ENCODE assay signal across 17 cellular contexts in the genomic region with DNA sequence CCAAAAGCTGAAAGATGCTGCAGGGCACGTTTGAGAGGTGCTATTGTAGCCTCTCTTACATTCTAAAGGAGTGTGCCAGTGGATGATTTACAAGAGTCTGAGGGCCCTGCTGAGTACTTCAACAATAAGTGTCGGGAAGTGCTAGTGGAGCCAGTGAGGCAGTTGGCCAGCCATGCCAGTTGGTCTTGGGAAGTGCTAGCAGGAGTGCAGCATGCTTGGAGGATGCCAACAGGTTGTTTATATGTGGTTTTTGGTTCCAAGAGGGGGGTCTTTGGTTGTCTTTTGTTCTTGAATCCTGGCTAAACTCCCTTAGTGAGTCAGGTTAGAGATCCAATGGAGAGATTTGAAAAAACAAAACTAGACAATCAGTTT.
DNase-seq lines count a peak whose midpoint lies in the region; ATAC-seq and TF ChIP-seq lines count a peak whose summit lies in the region.
"Had no signal": no experiment of that assay in that cellular context is flagged by ENCODE, and none has a peak within 500 bp of the region (broad histone marks: within the 10 kb centered on the region; RNA-seq: fewer than 3 reads in every experiment).

No MANE protein-coding gene starts in this region.

- H3K27ac Mint-ChIP-seq in HFFc6: peak overlapping the region; percentile 75; the same call in 1 of the 2 replicates
- H3K27ac Mint-ChIP-seq: CD4-positive, CD25-positive, alpha-beta regulatory T cell; T-helper 17 cell had no signal

- H3K4me3 ChIP-seq in epithelial cell of proximal tubule (ENCODE audit: low read depth, low read length): no peak overlapping the region
- H3K4me3 ChIP-seq: right lobe of liver, transverse colon had no signal

- no peaks in the 10 kb centered on the region for H3K27me3 Mint-ChIP-seq in HFFc6 (ENCODE audit: insufficient read depth)
- H3K27me3 Mint-ChIP-seq: CD4-positive, CD25-positive, alpha-beta regulatory T cell; T-helper 17 cell had no signal

- peaks cover 17% of the 10 kb centered on the region for H3K4me1 Mint-ChIP-seq in HFFc6 (ENCODE audit: low read depth)
- H3K4me1 Mint-ChIP-seq: CD4-positive, CD25-positive, alpha-beta regulatory T cell; T-helper 17 cell had no signal

- TF ChIP-seq CTCF in HFFc6 (IDR thresholded peaks at IDR 0.05) (no peak), epithelial cell of proximal tubule (conservative IDR thresholded peaks at IDR 0.05; ENCODE audit: low read depth, low read length) (no peak)

- no peak overlapping the region for H3K4me3 Mint-ChIP-seq in HFFc6
- H3K4me3 Mint-ChIP-seq: activated T-cell treated with anti-CD3 and anti-CD28 coated beads, Interleukin-2, amount 50 U/mL, for 4 hours; CD4-positive, CD25-positive, alpha-beta regulatory T cell; T-helper 17 cell had no signal

- no peak for ATAC-seq in HG03378 (IDR thresholded peaks at IDR 0.05; ENCODE audit: unreplicated experiment)
- ATAC-seq: activated T-cell treated with anti-CD3 and anti-CD28 coated beads, Interleukin-2, amount 50 U/mL, for 4 hours; right lobe of liver; T-helper 17 cell had no signal

- DNase-seq in HFFc6: no peak
- DNase-seq in NCI-H510A treated with DMSO at 0.1 percent for 48 hours (lab: John Stamatoyannopoulos, UW): peak; percentile 27
- DNase-seq in epithelial cell of proximal tubule (ENCODE audit: low read depth): peak; percentile 29
- peak; percentile 91 for DNase-seq in renal cortical epithelial cell (ENCODE audit: low read depth)
- DNase-seq in COR-L47 (lab: John Stamatoyannopoulos, UW): no peak
- no peak for DNase-seq in activated T-cell treated with anti-CD3 and anti-CD28 coated beads for 4 hours
- no peak for DNase-seq in pons (ENCODE audit: low spot score)
- DNase-seq: activated CD4-positive, alpha-beta T cell treated with anti-CD3 and anti-CD28 coated beads for 48 hours; activated T-cell treated with anti-CD3 and anti-CD28 coated beads, Interleukin-2, amount 50 U/mL, for 4 hours; CD4-positive, CD25-positive, alpha-beta regulatory T cell; GF-D8; NCI-H524 treated with DMSO at 0.1 percent for 48 hours; right lobe of liver; stimulated activated CD4-positive, alpha-beta T cell treated with anti-CD3 and anti-CD28 coated beads, Interleukin-4, amount 100 ng/mL, for 24 hours; T-helper 17 cell; transverse colon had no signal

- 0 out of 2 replicates have a peak, but pooled peaks cover 3% of the 10 kb centered on the region for H3K36me3 Mint-ChIP-seq in HFFc6 (ENCODE audit: low read depth)
- H3K36me3 Mint-ChIP-seq: CD4-positive, CD25-positive, alpha-beta regulatory T cell had no signal

- no peaks in the 10 kb centered on the region for H3K9me3 Mint-ChIP-seq in HFFc6
- H3K9me3 Mint-ChIP-seq: activated T-cell treated with anti-CD3 and anti-CD28 coated beads, Interleukin-2, amount 50 U/mL, for 4 hours had no signal

Comparison
In these comparisons a context has a peak if more than half of its experiments do, and no peak if none do; other contexts are left out.
1. DNase-seq: peak in NCI-H510A treated with DMSO at 0.1 percent for 48 hours (single experiment), epithelial cell of proximal tubule (single experiment) and renal cortical epithelial cell (single experiment); none in HFFc6 (single experiment), COR-L47 (single experiment), activated T-cell treated with anti-CD3 and anti-CD28 coated beads for 4 hours (single experiment) and pons (single experiment).